In genomic region chr20:20711413-20711812, GRCh38 we compare ENCODE assay signal across 1 cellular context.
TF ChIP-seq lines count a peak whose summit lies in the region.

No MANE protein-coding gene starts in this region.

TF ChIP-seq in HepG2, 621 proteins besides CTCF, POLR2A, EP300 and RAD21:
- TF ChIP-seq ZSCAN31 (CRISPR knock-in tag; IDR thresholded peaks at IDR 0.05; ENCODE audit: low read depth), result no peak
- TF ChIP-seq ZFY (CRISPR knock-in tag; IDR thresholded peaks at IDR 0.05), result peak; percentile 33; the same call in 1 of the 2 replicates
- 0 out of 2 replicates have a peak, but pooled peaks have one; percentile 30 for TF ChIP-seq ZNF263 (CRISPR knock-in tag; IDR thresholded peaks at IDR 0.05)
- TF ChIP-seq SRSF4 (IDR thresholded peaks at IDR 0.05; ENCODE audit: low read depth, low read length, poor library complexity, severe bottlenecking), result no peak
- no peak for TF ChIP-seq ZGPAT (CRISPR knock-in tag; IDR thresholded peaks at IDR 0.05)
- 0 out of 2 replicates have a peak, but pooled peaks have one; percentile 9 for TF ChIP-seq STAG1 (CRISPR knock-in tag; IDR thresholded peaks at IDR 0.05)
- no peak for TF ChIP-seq FOXA1 (IDR thresholded peaks at IDR 0.05)
- TF ChIP-seq FOXA1 (CRISPR knock-in tag; IDR thresholded peaks at IDR 0.05), result no peak
- no peak for TF ChIP-seq CSRNP1 (CRISPR knock-in tag; IDR thresholded peaks at IDR 0.05)
- TF ChIP-seq FOXC1 (CRISPR knock-in tag; IDR thresholded peaks at IDR 0.05; ENCODE audit: borderline replicate concordance), result no peak
- no peak for TF ChIP-seq ZBTB1 (CRISPR knock-in tag; IDR thresholded peaks at IDR 0.05; ENCODE audit: borderline replicate concordance)
- TF ChIP-seq ZNF274 (CRISPR knock-in tag; IDR thresholded peaks at IDR 0.05), result 0 out of 2 replicates have a peak, but pooled peaks have one; percentile 4
- no peak for TF ChIP-seq SMC3 (IDR thresholded peaks at IDR 0.05; ENCODE audit: low read length)
- TF ChIP-seq ZNF276 (CRISPR knock-in tag; IDR thresholded peaks at IDR 0.05; ENCODE audit: low read depth), result no peak
- TF ChIP-seq ZFP82 (CRISPR knock-in tag; IDR thresholded peaks at IDR 0.05; ENCODE audit: borderline replicate concordance), result no peak
- TF ChIP-seq HCFC1 (IDR thresholded peaks at IDR 0.05; ENCODE audit: low read depth, low read length), result 0 out of 2 replicates have a peak, but pooled peaks have one; percentile 9
- peak; percentile 55; the same call in 1 of the 2 replicates for TF ChIP-seq HOXD1 (CRISPR knock-in tag; IDR thresholded peaks at IDR 0.05)
- no peak for TF ChIP-seq JUNB (CRISPR knock-in tag; IDR thresholded peaks at IDR 0.05; ENCODE audit: borderline replicate concordance)
- TF ChIP-seq ISX (CRISPR knock-in tag; conservative IDR thresholded peaks at IDR 0.05), result 0 out of 2 replicates have a peak, but pooled peaks have one; percentile 10
- TF ChIP-seq HMGXB4 (CRISPR knock-in tag; IDR thresholded peaks at IDR 0.05; ENCODE audit: borderline replicate concordance in 1 of 2, low read depth in 1 of 2), result 0 out of 4 replicates have a peak, but pooled peaks of 1 of the 2 experiments have one; percentile 7
- TF ChIP-seq MYNN (CRISPR knock-in tag; IDR thresholded peaks at IDR 0.05; ENCODE audit: low read depth), result no peak
- TF ChIP-seq MAX (IDR thresholded peaks at IDR 0.05), result peak; percentile 32; the same call in 1 of the 2 replicates
- TF ChIP-seq ZNF839 (CRISPR knock-in tag; IDR thresholded peaks at IDR 0.05; ENCODE audit: borderline replicate concordance), result no peak
- no peak for TF ChIP-seq MYC (CRISPR knock-in tag; IDR thresholded peaks at IDR 0.05; ENCODE audit: borderline replicate concordance)
- TF ChIP-seq TP53 (CRISPR knock-in tag; conservative IDR thresholded peaks at IDR 0.05), result 0 out of 2 replicates have a peak, but pooled peaks have one; percentile 19
- TF ChIP-seq TFAP4 (IDR thresholded peaks at IDR 0.05; ENCODE audit: borderline replicate concordance, low read depth), result 0 out of 2 replicates have a peak, but pooled peaks have one; percentile 27
- no peak for TF ChIP-seq ZNF746 (CRISPR knock-in tag; IDR thresholded peaks at IDR 0.05)
- TF ChIP-seq SIN3B (IDR thresholded peaks at IDR 0.05; ENCODE audit: low read length), result no peak
- TF ChIP-seq TGIF2 (CRISPR knock-in tag; IDR thresholded peaks at IDR 0.05), result peak; percentile 85
- 0 out of 2 replicates have a peak, but pooled peaks have one; percentile 5 for TF ChIP-seq UBTF (CRISPR knock-in tag; IDR thresholded peaks at IDR 0.05)
- TF ChIP-seq MED1 (CRISPR knock-in tag; IDR thresholded peaks at IDR 0.05), result 0 out of 2 replicates have a peak, but pooled peaks have one; percentile 20
- TF ChIP-seq NFATC3 (CRISPR knock-in tag; IDR thresholded peaks at IDR 0.05), result peak; percentile 73; the same call in 1 of the 2 replicates
- peak; percentile 51; the same call in 1 of the 2 replicates for TF ChIP-seq ZNF598 (CRISPR knock-in tag; IDR thresholded peaks at IDR 0.05; ENCODE audit: borderline replicate concordance)
- TF ChIP-seq FOXA3 (CRISPR knock-in tag; IDR thresholded peaks at IDR 0.05), result peak; percentile 16; the same call in 1 of the 2 replicates
- TF ChIP-seq TCF12 (IDR thresholded peaks at IDR 0.05), result no peak
- no peak for TF ChIP-seq TCF12 (CRISPR knock-in tag; IDR thresholded peaks at IDR 0.05)
- no peak for TF ChIP-seq HIVEP1 (CRISPR knock-in tag; IDR thresholded peaks at IDR 0.05)
- peak; percentile 75; the same call in 1 of the 2 replicates for TF ChIP-seq ZNF256 (CRISPR knock-in tag; conservative IDR thresholded peaks at IDR 0.05)
TF ChIP-seq in HepG2: peak in this region for 18.
